ENCODE assay signal across 10 cellular contexts in genomic region chr1:47066931-47067330, GRCh38. TPM values are rescaled to one million over a fixed set of nuclear protein-coding genes. Genes with fewer than 3 reads are reported as not detected.
"Had no signal": no experiment of that assay in that cellular context is flagged by ENCODE, and none has a peak within 500 bp of the region (broad histone marks: within the 10 kb centered on the region; RNA-seq: fewer than 3 reads in every experiment).

Gene CYP4Z1 (plus strand): TSS chr1:47067231. CDS start chr1:47067491, 260 bp downstream.

- DNase-seq: H9, HCEC 1CT, KBM-7 had no signal

- H2AFZ ChIP-seq: GM23338 had no signal

- H3K27ac Mint-ChIP-seq: GM23338, H9 had no signal

- ATAC-seq: GM23338, HepG2 had no signal

- H3K4me1 Mint-ChIP-seq: GM23338, H9, IgD-negative memory B cell had no signal

- H3K36me3 Mint-ChIP-seq: IgD-negative memory B cell had no signal

- H3K4me3 Mint-ChIP-seq: GM23338, H9, IgD-negative memory B cell had no signal

- H3K4me2 ChIP-seq: GM23338 had no signal

- FAIRE-seq: H1, H54, HepG2 had no signal

- H3K4me3 ChIP-seq: GM23338 had no signal

- H3K27ac ChIP-seq: HL-60 had no signal

- H3K9me3 Mint-ChIP-seq: GM23338, H9, IgD-negative memory B cell had no signal

RNA-seq across cellular contexts. Expression of gene CYP4Z1, which starts in this region (rescaled TPM):
- total RNA-seq: GM23338, H1, H9, HepG2, HT1080 had no signal
- polyA plus RNA-seq: GM23338, H1, HepG2, IgD-negative memory B cell had no signal
